1 cellular context compared by ENCODE assay signal in genomic region chr14:31096255-31096654, GRCh38.
TF ChIP-seq lines count a peak whose summit lies in the region.

No MANE protein-coding gene starts in this region.

TF ChIP-seq in K562, 482 proteins besides CTCF, POLR2A, EP300 and RAD21 (continued from another document):
- TF ChIP-seq BCOR (IDR thresholded peaks at IDR 0.05): no peak
